In the genomic region with DNA sequence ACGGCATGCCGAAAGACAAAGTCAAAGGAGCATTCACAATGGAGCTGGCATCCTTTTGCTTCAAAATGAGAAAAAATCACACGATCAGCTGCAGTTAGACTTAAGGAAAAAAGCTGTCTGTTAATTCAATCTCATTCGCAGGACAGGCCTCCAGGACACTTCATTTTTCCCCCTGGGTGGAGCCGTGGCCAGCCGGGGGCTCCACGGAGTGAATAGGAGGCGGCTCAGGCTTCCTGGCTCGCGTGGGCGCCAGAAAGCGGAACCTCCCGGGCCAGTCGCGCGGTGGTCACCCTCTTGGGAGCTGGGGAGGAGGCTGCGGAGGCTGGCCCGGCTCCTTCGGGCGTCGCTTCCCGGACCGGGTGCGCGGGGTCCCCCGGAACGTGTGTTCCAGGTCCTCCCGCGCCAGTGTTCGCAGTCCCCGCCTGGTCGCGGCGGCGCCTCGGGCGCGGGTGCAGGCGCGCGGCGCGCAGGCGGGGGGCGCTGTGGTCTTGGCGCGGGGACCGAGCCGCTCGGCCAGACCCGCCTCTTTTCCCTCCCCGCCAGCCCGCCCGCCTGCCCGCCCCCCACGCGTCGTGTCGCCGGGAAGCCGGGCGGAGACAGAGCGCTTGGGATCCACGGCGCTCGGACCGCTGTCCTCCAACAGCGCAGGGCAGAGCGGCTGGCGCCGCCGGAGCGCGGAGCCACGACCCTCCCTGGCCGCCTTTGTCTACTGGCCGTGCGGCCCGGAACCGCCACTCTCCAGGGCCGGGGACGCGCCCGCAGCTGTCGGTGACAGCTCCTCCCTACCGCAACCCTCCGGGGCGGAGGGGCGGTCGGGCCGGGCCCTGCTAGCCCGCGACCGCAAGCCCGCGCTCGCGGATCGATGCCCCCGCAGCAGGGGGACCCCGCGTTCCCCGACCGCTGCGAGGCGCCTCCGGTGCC, we compare ENCODE assay signal across 8 cellular contexts.
DNase-seq lines count a peak whose midpoint lies in the region; ATAC-seq lines count a peak whose summit lies in the region.

Gene RHOU, plus strand, starts transcription at position 599 of the 921 bp plus-strand sequence. Its CDS starts 264 bp downstream, at position 863.

- ATAC-seq in HG02938 (IDR thresholded peaks at IDR 0.05; ENCODE audit: unreplicated experiment) (peak; percentile 71), HG02571 (IDR thresholded peaks at IDR 0.05; ENCODE audit: unreplicated experiment) (no peak)

- DNase-seq in DMS153 treated with DMSO at 0.1 percent for 48 hours (lab: John Stamatoyannopoulos, UW; ENCODE audit: unreplicated experiment) (peak; percentile 68), NCI-H748 treated with DMSO at 0.1 percent for 48 hours (lab: John Stamatoyannopoulos, UW) (peak; percentile 22), epidermal melanocyte (ENCODE audit: insufficient read length, low spot score) (peak; percentile 31), midbrain (lab: John Stamatoyannopoulos, UW) (peak; percentile 88)
- peak; percentile 84 for DNase-seq in activated CD8-positive, alpha-beta memory T cell treated with anti-CD3 and anti-CD28 coated beads, Interleukin-2, amount 50 U/mL, for 48 hours
- peak; percentile 47 to 52 for DNase-seq in stimulated activated CD8-positive, alpha-beta memory T cell treated with anti-CD3 and anti-CD28 coated beads, Interleukin-15, amount 100 ng/mL, for 48 hours (ENCODE audit: low read depth in 2 of 2)

Comparison
In these comparisons a context has a peak if more than half of its experiments do, and no peak if none do; other contexts are left out.
1. DNase-seq: peak in every context shown above with its lines; median percentile 88 in midbrain; 84 in activated CD8-positive, alpha-beta memory T cell treated with anti-CD3 and anti-CD28 coated beads, Interleukin-2, amount 50 U/mL, for 48 hours; 68 in DMS153 treated with DMSO at 0.1 percent for 48 hours; 50 in stimulated activated CD8-positive, alpha-beta memory T cell treated with anti-CD3 and anti-CD28 coated beads, Interleukin-15, amount 100 ng/mL, for 48 hours; 31 in epidermal melanocyte; 22 in NCI-H748 treated with DMSO at 0.1 percent for 48 hours.